ENCODE assay signal across 8 cellular contexts in the genomic region with DNA sequence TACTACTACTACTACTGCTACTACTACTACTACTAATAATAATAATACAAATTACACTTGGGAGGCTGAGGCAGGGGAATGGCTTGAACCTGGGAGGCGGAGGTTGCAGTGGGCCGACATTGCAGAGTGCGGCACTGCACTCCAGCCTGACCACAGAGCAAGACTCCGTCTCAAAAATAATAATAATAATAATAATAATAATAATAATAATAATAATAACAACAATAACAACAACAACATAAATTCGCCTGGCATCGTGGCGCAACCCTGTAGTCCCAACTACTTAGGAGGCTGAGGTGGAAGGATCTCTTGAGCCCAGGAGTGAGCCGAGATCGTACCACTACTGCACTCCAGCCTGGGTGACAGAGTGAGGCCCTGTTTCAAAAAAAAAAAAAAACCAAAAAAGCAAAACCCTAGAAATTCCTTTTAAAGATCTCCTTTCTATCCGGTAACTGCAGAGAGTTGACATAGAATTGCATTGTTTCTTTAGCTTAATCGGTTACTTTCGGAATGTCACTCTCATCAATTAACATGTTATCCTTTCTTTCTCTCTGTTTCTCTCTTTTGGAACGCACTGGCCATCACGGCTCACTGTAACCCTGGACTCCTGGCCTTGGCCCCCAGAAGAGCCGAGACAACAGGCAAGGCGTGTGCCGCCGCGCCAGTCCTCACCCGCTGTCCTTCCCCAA. TPM values are rescaled to one million over a fixed set of nuclear protein-coding genes. Genes with fewer than 3 reads are reported as not detected.
DNase-seq lines count a peak whose midpoint lies in the region; TF ChIP-seq lines count a peak whose summit lies in the region.

No MANE protein-coding gene starts in this region.

- H3K9me3 Mint-ChIP-seq in dendritic cell treated with granulocyte-macrophage colony-stimulating factor and Interleukin-4, amounts not matched to agents 40 ng/mL and 50 ng/mL, for 4 days, result no peaks in the 10 kb centered on the region
- H3K9me3 Mint-ChIP-seq in nephron, result no peaks in the 10 kb centered on the region

- H3K27me3 ChIP-seq in BJ (ENCODE audit: control insufficient read depth, insufficient read depth, low read length) (no peaks in the 10 kb centered on the region), KMS-11 (ENCODE audit: insufficient read depth, low read depth) (no peaks in the 10 kb centered on the region)

- H3K4me1 ChIP-seq in KMS-11 (ENCODE audit: low read depth, poor library complexity, severe bottlenecking), result peaks cover 22% of the 10 kb centered on the region

- POLR2A ChIA-PET in BJ (lab: Charles Lee), result no interaction called here

- peak overlapping the region; percentile 65 for H3K4me3 ChIP-seq in BJ (ENCODE audit: low read depth, low read length)
- no peak overlapping the region for H3K4me3 ChIP-seq in KMS-11 (IDR thresholded peaks at IDR 0.05; ENCODE audit: insufficient read depth, low read depth, low read length)

- peaks cover 14% of the 10 kb centered on the region for H3K36me3 Mint-ChIP-seq in dendritic cell treated with granulocyte-macrophage colony-stimulating factor and Interleukin-4, amounts not matched to agents 40 ng/mL and 50 ng/mL, for 4 days (ENCODE audit: low read depth)
- H3K36me3 Mint-ChIP-seq in nephron (ENCODE audit: low read depth), result peaks cover 4% of the 10 kb centered on the region

- no peaks in the 10 kb centered on the region for H4K20me1 ChIP-seq in KMS-11 (ENCODE audit: insufficient read depth)

- no peaks in the 10 kb centered on the region for H3K27me3 Mint-ChIP-seq in dendritic cell treated with granulocyte-macrophage colony-stimulating factor and Interleukin-4, amounts not matched to agents 40 ng/mL and 50 ng/mL, for 4 days
- peaks cover 5% of the 10 kb centered on the region for H3K27me3 Mint-ChIP-seq in nephron (ENCODE audit: low read depth)

- H3K27ac ChIP-seq in KMS-11, result no peak overlapping the region

- intact Hi-C loops in dendritic cell treated with granulocyte-macrophage colony-stimulating factor and Interleukin-4, amounts not matched to agents 40 ng/mL and 50 ng/mL, for 4 days (cut with micrococcal nuclease), result no loop called here

- CTCF ChIA-PET in BJ (lab: Yijun Ruan, JAX), result interaction anchor here (1.7 to 2.8 kb wide), 3 partner anchors 20 to 95 kb away, joined by 4 to 10 read pairs (median 7); no protein-coding TSS in a partner anchor

- peak overlapping the region; percentile 98 for H3K4me2 ChIP-seq in KMS-11

- peak overlapping the region; percentile 82 for H2AFZ ChIP-seq in KMS-11 (ENCODE audit: low read depth)

- DNase-seq in BJ (ENCODE audit: low read depth), result no peak
- no peak for DNase-seq in GM13976 (ENCODE audit: low spot score)
- DNase-seq in stimulated activated CD4-positive, alpha-beta T cell treated with anti-CD3 and anti-CD28 coated beads, Interleukin-2, amount 100 ng/mL, for 24 hours, result no peak
- no peak for DNase-seq in anterior cingulate cortex (lab: John Stamatoyannopoulos, UW)
- DNase-seq in NCI-H1048 (lab: John Stamatoyannopoulos, UW), result no peak

- peak overlapping the region; percentile 78 for H3K4me3 Mint-ChIP-seq in dendritic cell treated with granulocyte-macrophage colony-stimulating factor and Interleukin-4, amounts not matched to agents 40 ng/mL and 50 ng/mL, for 4 days
- peak overlapping the region; percentile 77 to 86 (median 85) for H3K4me3 Mint-ChIP-seq in nephron

- no peaks in the 10 kb centered on the region for H3K36me3 ChIP-seq in BJ (ENCODE audit: control insufficient read depth, insufficient read depth, low read length)
- no peaks in the 10 kb centered on the region for H3K36me3 ChIP-seq in KMS-11 (ENCODE audit: insufficient read depth)

- TF ChIP-seq CTCF in BJ (IDR thresholded peaks at IDR 0.05; ENCODE audit: insufficient read depth, low read depth, low read length), result no peak
- no peak for TF ChIP-seq CTCF in KMS-11 (conservative IDR thresholded peaks at IDR 0.05; ENCODE audit: low read depth, low read length)
- no peak for TF ChIP-seq CTCF in nephron (IDR thresholded peaks at IDR 0.05; ENCODE audit: unreplicated experiment in 3 of 3)
- TF ChIP-seq CTCF in GM13976 (IDR thresholded peaks at IDR 0.05; ENCODE audit: borderline replicate concordance, control extremely low read depth, extremely low read depth, insufficient read depth, missing control alignments), result no peak

- no peaks in the 10 kb centered on the region for H3K79me2 ChIP-seq in KMS-11 (ENCODE audit: insufficient read depth, low read depth)

- peak overlapping the region; percentile 88 for H3K27ac Mint-ChIP-seq in dendritic cell treated with granulocyte-macrophage colony-stimulating factor and Interleukin-4, amounts not matched to agents 40 ng/mL and 50 ng/mL, for 4 days
- peak overlapping the region; percentile 14 to 59 (median 51) for H3K27ac Mint-ChIP-seq in nephron

- in situ Hi-C loops in GM13976 (cut with MboI; ENCODE audit: low sequenced_read_pairs, unreplicated experiment), result no loop called here

- peaks cover 22% of the 10 kb centered on the region for H3K4me1 Mint-ChIP-seq in dendritic cell treated with granulocyte-macrophage colony-stimulating factor and Interleukin-4, amounts not matched to agents 40 ng/mL and 50 ng/mL, for 4 days (ENCODE audit: low read depth)
- H3K4me1 Mint-ChIP-seq in nephron, result peaks cover 11% of the 10 kb centered on the region

- H3K9ac ChIP-seq in KMS-11, result peak overlapping the region; percentile 74

RNA-seq across cellular contexts. Expression of a gene that starts 1.0 kb away (rescaled TPM):
- polyA plus RNA-seq in BJ (2011; rRNA removed), result 7.1 and 11.0 TPM in 2 replicates
- 2.3 and 3.7 TPM in 2 replicates for polyA minus RNA-seq in BJ (2011; rRNA and poly(A)+ RNA removed)

RNA-seq across cellular contexts. Expression of a gene that starts 49.2 kb away (rescaled TPM):
- 41.9 and 60.6 TPM in 2 replicates for polyA plus RNA-seq in BJ (2011; rRNA removed)
- 18.1 and 22.1 TPM in 2 replicates for polyA minus RNA-seq in BJ (2011; rRNA and poly(A)+ RNA removed)
